11 cellular contexts compared by ENCODE assay signal in genomic region chr22:28674121-28674563, GRCh38. TPM values are rescaled to one million over a fixed set of nuclear protein-coding genes. Genes with fewer than 3 reads are reported as not detected.
DNase-seq lines count a peak whose midpoint lies in the region; ATAC-seq, FAIRE-seq and TF ChIP-seq lines count a peak whose summit lies in the region.
"Had no signal": no experiment of that assay in that cellular context is flagged by ENCODE, and none has a peak within 500 bp of the region (broad histone marks: within the 10 kb centered on the region; RNA-seq: fewer than 3 reads in every experiment).

No MANE protein-coding gene starts in this region.

- no peaks in the 10 kb centered on the region for H3K9me3 ChIP-seq in OCI-LY7 (ENCODE audit: low read length)
- H3K9me3 ChIP-seq in GM12878 (replicated peaks; ENCODE audit: control insufficient read depth, insufficient read depth, low read length): no peaks in the 10 kb centered on the region; the same call in 1 of the 3 replicates
- H3K9me3 ChIP-seq: thoracic aorta had no signal

- 3% methylated on average over 3 of the region's 3 CpGs for WGBS in GM12878 (ENCODE audit: insufficient coverage, insufficient replicate concordance, low lambda C conversion rate, missing lambda C conversion rate)

- H3K9me2 ChIP-seq in OCI-LY7 (ENCODE audit: insufficient read depth, low read length): no peaks in the 10 kb centered on the region

- FAIRE-seq in GM12878 (lab: Jason Lieb, UNC): no peak
- FAIRE-seq: G401.6 had no signal

- H3K27ac ChIP-seq in OCI-LY7 (ENCODE audit: low read depth, low read length, poor library complexity, severe bottlenecking) (no peak overlapping the region), GM12878 (ENCODE audit: control insufficient read depth, insufficient read depth) (no peak overlapping the region)
- H3K27ac ChIP-seq: thoracic aorta had no signal

- peaks cover under 1 to 6% of the 10 kb centered on the region in 2 experiments for H3K27me3 ChIP-seq in GM12878 (replicated peaks in 1 of 2; ENCODE audit: control insufficient read depth in 2 of 2, insufficient read depth in 2 of 2, low read length in 1 of 2)

- POLR2A ChIA-PET in OCI-LY7 (lab: Charles Lee): interaction anchor here (0.8 kb wide), 1 partner anchor 23 kb away, joined by 5 read pairs; no protein-coding TSS in a partner anchor
- POLR2A ChIA-PET in GM12878 (lab: Charles Lee): interaction anchor here (0.7 to 1.2 kb wide), 2 partner anchors 142 to 144 kb away, joined by 3 to 5 read pairs; no protein-coding TSS in a partner anchor

- H3K4me1 ChIP-seq in OCI-LY7 (ENCODE audit: insufficient read depth, low read length, poor library complexity, severe bottlenecking): peaks cover 11% of the 10 kb centered on the region
- H3K4me1 ChIP-seq in GM12878 (ENCODE audit: control insufficient read depth, insufficient read depth, low read length): peaks cover 3% of the 10 kb centered on the region

- peak; percentile 35 for DNase-seq in ACHN
- DNase-seq in OCI-LY7 (ENCODE audit: low spot score): peak; percentile 74
- DNase-seq in GM12878 (ENCODE audit: low read depth, low spot score): peak; percentile 40
- no peak for DNase-seq in NCI-H1930 (lab: John Stamatoyannopoulos, UW)
- no peak for DNase-seq in Right ventricle myocardium superior
- no peak for DNase-seq in cortex of kidney (lab: John Stamatoyannopoulos, UW)
- DNase-seq: activated effector memory CD4-positive, alpha-beta T cell treated with Interleukin-2 at 50 U/mL for 16 hours had no signal

- H3K4me2 ChIP-seq in OCI-LY7 (ENCODE audit: low read length) (peak overlapping the region; percentile 7; the same call in 1 of the 2 replicates), GM12878 (ENCODE audit: control insufficient read depth, insufficient read depth) (no peak overlapping the region)

- in situ Hi-C loops in ACHN (cut with HindIII; ENCODE audit: low pct_ligation_motif_present, low pct_unique_long_range_greater_than_20kb, low sequenced_read_pairs) (no loop called here), GM12878 (cut with MboI) (no loop called here)

- RAD21 ChIA-PET in GM12878 (lab: Charles Lee; ENCODE audit: unreplicated experiment): no interaction called here

- intact Hi-C loops in OCI-LY7 (cut with micrococcal nuclease; ENCODE audit: unreplicated experiment): no loop called here
- intact Hi-C loops in GM12878 (cut with micrococcal nuclease; ENCODE audit: unreplicated experiment): loop anchor here (10.0 kb wide), 2 partner anchors 121 to 151 kb away; no protein-coding TSS in a partner anchor
- intact Hi-C loops in Right ventricle myocardium superior (cut with DNase I): no loop called here

- TF ChIP-seq RAD21 in GM12878 (IDR thresholded peaks at IDR 0.05; ENCODE audit: insufficient read depth, low read depth, low read length): no peak

- TF ChIP-seq CTCF in OCI-LY7 (conservative IDR thresholded peaks at IDR 0.05; ENCODE audit: low read length) (no peak), GM12878 (IDR thresholded peaks at IDR 0.05 in 2 of 3, conservative IDR thresholded peaks at IDR 0.05 in 1 of 3; ENCODE audit: control insufficient read depth in 2 of 3, extremely low read depth in 1 of 3, insufficient read depth in 1 of 3, low read depth in 3 of 3, low read length in 3 of 3) (no peak)

- peak; percentile 42 for ATAC-seq in GM18909 (IDR thresholded peaks at IDR 0.05; ENCODE audit: poor library complexity, unreplicated experiment)
- ATAC-seq in GM12878: peak; percentile 84
- ATAC-seq in HG02840 (IDR thresholded peaks at IDR 0.05; ENCODE audit: low FRiP score, unreplicated experiment): no peak
- ATAC-seq in Right ventricle myocardium superior (ENCODE audit: poor library complexity): no peak

- BruUV-seq in OCI-LY7 (replicated peaks; lab: Mats Ljungman, UMichigan) (no TSS peak), GM12878 (replicated peaks; lab: Mats Ljungman, UMichigan) (no TSS peak)

- H3K4me3 ChIP-seq in OCI-LY7 (ENCODE audit: low read depth, low read length, poor library complexity, severe bottlenecking) (no peak overlapping the region), GM12878 (no peak overlapping the region)
- H3K4me3 ChIP-seq: thoracic aorta had no signal

- no peaks in the 10 kb centered on the region for H3K36me3 ChIP-seq in OCI-LY7 (ENCODE audit: insufficient read depth, low read length)
- no peaks in the 10 kb centered on the region for H3K36me3 ChIP-seq in GM12878 (ENCODE audit: control insufficient read depth in 2 of 2, insufficient read depth in 2 of 2, low read length in 1 of 2)
- H3K36me3 ChIP-seq: thoracic aorta had no signal

- peak in 1 of 2 experiments; percentile 66; a peak in 1 of 4 replicates for TF ChIP-seq EP300 in GM12878 (IDR thresholded peaks at IDR 0.05; ENCODE audit: borderline replicate concordance in 1 of 2, control insufficient read depth in 1 of 2, low read depth in 2 of 2, low read length in 2 of 2)

- TF ChIP-seq POLR2A in GM12878 (IDR thresholded peaks at IDR 0.05; ENCODE audit: low read depth, low read length): no peak

- CTCF ChIA-PET in OCI-LY7 (lab: Charles Lee; ENCODE audit: unreplicated experiment): no interaction called here
- CTCF ChIA-PET in GM12878 (lab: Yijun Ruan, JAX): no interaction called here

- SMC1A ChIA-PET in GM12878 (lab: Charles Lee; ENCODE audit: uncharacterized antibody, unreplicated experiment): interaction anchor here (1.6 kb wide), 1 partner anchor 67 kb away, joined by 3 read pairs; no protein-coding TSS in a partner anchor

- H2AFZ ChIP-seq in OCI-LY7 (ENCODE audit: low read length) (no peak overlapping the region), GM12878 (ENCODE audit: control insufficient read depth, low read depth, low read length) (no peak overlapping the region)

- no peaks in the 10 kb centered on the region for H4K20me1 ChIP-seq in OCI-LY7 (ENCODE audit: insufficient read depth, low read length)
- H4K20me1 ChIP-seq in GM12878 (ENCODE audit: control insufficient read depth, insufficient read depth): no peaks in the 10 kb centered on the region

- no peak overlapping the region for H3K9ac ChIP-seq in GM12878 (ENCODE audit: control insufficient read depth, insufficient read depth, low read length)

- H3K79me2 ChIP-seq in OCI-LY7 (ENCODE audit: insufficient read depth, low read depth, low read length) (no peaks in the 10 kb centered on the region), GM12878 (ENCODE audit: control insufficient read depth, insufficient read depth, low read length) (no peaks in the 10 kb centered on the region)

TF ChIP-seq in GM12878, 131 proteins besides CTCF, POLR2A, EP300 and RAD21 (continues in another document):
- TF ChIP-seq NKRF (conservative IDR thresholded peaks at IDR 0.05): no peak
- TF ChIP-seq HDAC2 (IDR thresholded peaks at IDR 0.05): no peak
- no peak for TF ChIP-seq ZNF217 (IDR thresholded peaks at IDR 0.05)
- TF ChIP-seq RBBP5 (conservative IDR thresholded peaks at IDR 0.05): no peak
- TF ChIP-seq HDGF (IDR thresholded peaks at IDR 0.05): no peak
- TF ChIP-seq, protein P1, sequence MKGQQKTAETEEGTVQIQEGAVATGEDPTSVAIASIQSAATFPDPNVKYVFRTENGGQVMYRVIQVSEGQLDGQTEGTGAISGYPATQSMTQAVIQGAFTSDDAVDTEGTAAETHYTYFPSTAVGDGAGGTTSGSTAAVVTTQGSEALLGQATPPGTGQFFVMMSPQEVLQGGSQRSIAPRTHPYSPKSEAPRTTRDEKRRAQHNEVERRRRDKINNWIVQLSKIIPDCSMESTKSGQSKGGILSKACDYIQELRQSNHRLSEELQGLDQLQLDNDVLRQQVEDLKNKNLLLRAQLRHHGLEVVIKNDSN (IDR thresholded peaks at IDR 0.05; ENCODE audit: borderline replicate concordance, extremely low read length, insufficient read depth, low read depth, low read length): no peak
- no peak for TF ChIP-seq ZNF24 (IDR thresholded peaks at IDR 0.05)

RNA-seq across cellular contexts. Expression of gene TTC28, which starts 5.5 kb away (rescaled TPM):
- under 0.01 and 0.03 TPM in 2 replicates for total RNA-seq in OCI-LY7 (2014; rRNA removed; shearing (Covaris generic))
- 0.24 and 0.55 TPM in 2 replicates for total RNA-seq in OCI-LY7 (2022)
- 39.9 and 40.6 TPM in 2 replicates for total RNA-seq in GM12878 (2013; cell fraction: nucleolus; rRNA removed)
- total RNA-seq in GM12878 (2014; rRNA removed): 2.1 and 3.0 TPM in 2 replicates
- 1.3 and 1.6 TPM in 2 replicates for total RNA-seq in GM12878 (2014; rRNA removed; fragmentation: Illumina TruSeq; extraction: Trizol)
- total RNA-seq in GM12878 (2021): 5.8 and 8.4 TPM in 2 replicates
- polyA plus RNA-seq in GM12878 (2011; ENCODE audit: low read depth): 1.2 TPM
- polyA plus RNA-seq in GM12878 (2011; rRNA removed): 0.12 and 0.15 TPM in 2 replicates
- polyA plus RNA-seq in GM12878 (2011; cell fraction: cytosol; rRNA removed): 0.08 and 0.37 TPM in 2 replicates
- polyA plus RNA-seq in GM12878 (2011; cell fraction: nucleus; rRNA removed): 0.27 and 0.41 TPM in 2 replicates
- polyA plus RNA-seq in GM12878 (2012): 0.34 and 0.61 TPM in 2 replicates
- 1.3 and 5.5 TPM in 2 replicates for polyA plus RNA-seq in GM12878 (2014; fragmentation: Illumina TruSeq; extraction: Trizol)
- polyA plus RNA-seq in GM12878 (2014; fragmentation: Nextera tagmentation; extraction: Ambion mirVana): under 1 TPM; 0.22 to 0.32 TPM
- 0.87 and 1.1 TPM in 2 replicates for polyA plus RNA-seq in GM12878 (2014; rRNA removed)
- polyA plus RNA-seq in GM12878 (2016; fragmentation: Nextera tagmentation; extraction: Ambion mirVana): 1 to 10 TPM; 2.3 TPM
- polyA minus RNA-seq in GM12878 (2011; rRNA and poly(A)+ RNA removed): 0.07 and 0.67 TPM in 2 replicates
- 0.10 TPM in 1 of 2 replicates, not detected in the other for polyA minus RNA-seq in GM12878 (2011; cell fraction: cytosol; rRNA and poly(A)+ RNA removed)
- polyA minus RNA-seq in GM12878 (2011; cell fraction: nucleus; rRNA and poly(A)+ RNA removed): 2.1 and 2.3 TPM in 2 replicates
- 12.2 TPM for total RNA-seq in Right ventricle myocardium superior

Comparison
In these comparisons a context has a peak if more than half of its experiments do, and no peak if none do; other contexts are left out.
1. DNase-seq: peak in ACHN (single experiment), OCI-LY7 (single experiment) and GM12878 (single experiment); none in NCI-H1930 (0 of 2), Right ventricle myocardium superior (single experiment) and cortex of kidney (single experiment).
2. ATAC-seq: peak in GM18909 (single experiment) and GM12878 (single experiment); none in HG02840 (single experiment) and Right ventricle myocardium superior (single experiment).